ENCODE assay signal across 1 cellular context in the genomic region with DNA sequence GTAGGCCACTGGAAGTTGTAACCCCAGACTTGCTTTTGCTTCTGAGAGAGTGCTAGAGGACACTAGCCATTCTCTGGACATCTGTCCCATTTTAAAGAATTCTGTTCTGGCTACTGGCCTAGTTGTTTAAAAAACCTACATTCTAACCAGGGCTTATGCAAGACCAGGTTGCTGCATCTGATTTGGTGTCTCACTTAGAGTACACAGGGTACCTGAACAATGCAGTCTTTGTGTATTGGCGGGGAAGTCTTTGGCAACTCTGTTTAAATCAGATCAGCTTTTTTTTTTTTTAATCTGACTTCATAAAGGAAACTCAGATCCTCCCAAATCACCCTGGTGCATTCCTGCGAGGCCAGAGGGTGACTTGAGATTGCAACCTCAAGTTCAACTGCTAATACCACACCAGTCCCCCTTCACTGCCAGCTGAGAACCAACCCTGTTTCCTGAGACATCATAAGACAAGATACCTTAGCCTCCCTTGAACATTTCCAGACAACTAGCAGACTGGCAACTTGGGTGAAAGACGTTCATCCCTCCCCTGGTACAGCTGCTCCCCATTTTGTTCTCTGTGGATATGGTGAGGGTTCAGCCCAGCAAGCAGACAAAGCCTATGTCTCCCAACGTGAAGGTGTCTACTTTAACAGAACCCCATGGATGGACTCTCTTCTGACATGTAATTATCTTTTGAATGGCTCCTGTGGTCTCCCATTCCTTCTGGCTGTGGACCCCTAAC.
TF ChIP-seq lines count a peak whose summit lies in the region.

No MANE protein-coding gene starts in this region.

TF ChIP-seq in IMR-90, 13 proteins besides CTCF, POLR2A, EP300 and RAD21:
- no peak for TF ChIP-seq CHD1 (IDR thresholded peaks at IDR 0.05; ENCODE audit: low read depth, low read length)
- TF ChIP-seq BHLHE40 (IDR thresholded peaks at IDR 0.05; ENCODE audit: low read depth, low read length) = no peak
- no peak for TF ChIP-seq NFE2L2 (IDR thresholded peaks at IDR 0.05; ENCODE audit: low read depth, low read length)
- TF ChIP-seq, protein P1, sequence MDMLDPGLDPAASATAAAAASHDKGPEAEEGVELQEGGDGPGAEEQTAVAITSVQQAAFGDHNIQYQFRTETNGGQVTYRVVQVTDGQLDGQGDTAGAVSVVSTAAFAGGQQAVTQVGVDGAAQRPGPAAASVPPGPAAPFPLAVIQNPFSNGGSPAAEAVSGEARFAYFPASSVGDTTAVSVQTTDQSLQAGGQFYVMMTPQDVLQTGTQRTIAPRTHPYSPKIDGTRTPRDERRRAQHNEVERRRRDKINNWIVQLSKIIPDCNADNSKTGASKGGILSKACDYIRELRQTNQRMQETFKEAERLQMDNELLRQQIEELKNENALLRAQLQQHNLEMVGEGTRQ (IDR thresholded peaks at IDR 0.05; ENCODE audit: low read depth, low read length) = no peak
- no peak for TF ChIP-seq MAFK (IDR thresholded peaks at IDR 0.05; ENCODE audit: low read depth, low read length)
- no peak for TF ChIP-seq MXI1 (IDR thresholded peaks at IDR 0.05; ENCODE audit: borderline replicate concordance, low read depth, low read length)
- TF ChIP-seq MAZ (IDR thresholded peaks at IDR 0.05; ENCODE audit: borderline replicate concordance, low read depth, low read length) = no peak
- TF ChIP-seq RFX5 (IDR thresholded peaks at IDR 0.05; ENCODE audit: low read depth, low read length) = no peak
- no peak for TF ChIP-seq RCOR1 (IDR thresholded peaks at IDR 0.05; ENCODE audit: insufficient replicate concordance, low read length)
- TF ChIP-seq, protein P2, sequence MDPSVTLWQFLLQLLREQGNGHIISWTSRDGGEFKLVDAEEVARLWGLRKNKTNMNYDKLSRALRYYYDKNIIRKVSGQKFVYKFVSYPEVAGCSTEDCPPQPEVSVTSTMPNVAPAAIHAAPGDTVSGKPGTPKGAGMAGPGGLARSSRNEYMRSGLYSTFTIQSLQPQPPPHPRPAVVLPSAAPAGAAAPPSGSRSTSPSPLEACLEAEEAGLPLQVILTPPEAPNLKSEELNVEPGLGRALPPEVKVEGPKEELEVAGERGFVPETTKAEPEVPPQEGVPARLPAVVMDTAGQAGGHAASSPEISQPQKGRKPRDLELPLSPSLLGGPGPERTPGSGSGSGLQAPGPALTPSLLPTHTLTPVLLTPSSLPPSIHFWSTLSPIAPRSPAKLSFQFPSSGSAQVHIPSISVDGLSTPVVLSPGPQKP (IDR thresholded peaks at IDR 0.05; ENCODE audit: borderline replicate concordance, low read depth, low read length) = no peak
- no peak for TF ChIP-seq FOS (IDR thresholded peaks at IDR 0.05; ENCODE audit: low read depth, low read length)
- TF ChIP-seq SMC3 (IDR thresholded peaks at IDR 0.05; ENCODE audit: low read depth, low read length) = no peak
- TF ChIP-seq CEBPB (IDR thresholded peaks at IDR 0.05; ENCODE audit: low read depth, low read length) = no peak
